ENCODE assay signal across 8 cellular contexts in genomic region chr17:41679740-41680425, GRCh38. TPM values are rescaled to one million over a fixed set of nuclear protein-coding genes. Genes with fewer than 3 reads are reported as not detected.
DNase-seq lines count a peak whose midpoint lies in the region; ATAC-seq and TF ChIP-seq lines count a peak whose summit lies in the region.
"Had no signal": no experiment of that assay in that cellular context is flagged by ENCODE, and none has a peak within 500 bp of the region (broad histone marks: within the 10 kb centered on the region; RNA-seq: fewer than 3 reads in every experiment).

No MANE protein-coding gene starts in this region.

- no peak for ATAC-seq in DND-41 (ENCODE audit: insufficient read depth, low read depth)
- no peak for ATAC-seq in activated naive CD8-positive, alpha-beta T cell treated with anti-CD3 and anti-CD28 coated beads, Interleukin-2, amount 50 U/mL, for 24 hours
- no peak for ATAC-seq in naive thymus-derived CD4-positive, alpha-beta T cell

- H3K36me3 Mint-ChIP-seq in CD14-positive monocyte, result peaks cover 0 to 2% of the 10 kb centered on the region in 2 donors
- H3K36me3 Mint-ChIP-seq in activated naive CD8-positive, alpha-beta T cell treated with anti-CD3 and anti-CD28 coated beads, Interleukin-2, amount 50 U/mL, for 24 hours (ENCODE audit: low read depth), result peaks cover 4% of the 10 kb centered on the region
- H3K36me3 Mint-ChIP-seq in naive thymus-derived CD4-positive, alpha-beta T cell, result peaks cover 0 to 13% (median 0%) of the 10 kb centered on the region in 5 donors

- H3K4me2 ChIP-seq in DND-41 (ENCODE audit: insufficient read depth, low read length), result peak overlapping the region; percentile 54

- H3K9me3 ChIP-seq in DND-41 (ENCODE audit: insufficient read depth, low read length, severe bottlenecking), result no peaks in the 10 kb centered on the region
- no peaks in the 10 kb centered on the region for H3K9me3 ChIP-seq in naive thymus-derived CD4-positive, alpha-beta T cell (ENCODE audit: control insufficient read depth in 2 of 3, low read length in 3 of 3)
- H3K9me3 ChIP-seq: prostate gland had no signal

- H3K27me3 ChIP-seq in DND-41 (ENCODE audit: insufficient read depth, low read length, poor library complexity), result no peaks in the 10 kb centered on the region
- no peaks in the 10 kb centered on the region for H3K27me3 ChIP-seq in naive thymus-derived CD4-positive, alpha-beta T cell (ENCODE audit: control insufficient read depth in 2 of 2, insufficient read depth in 2 of 2, low read length in 2 of 2)

- H4K20me1 ChIP-seq in DND-41 (ENCODE audit: insufficient read depth, low read length), result no peaks in the 10 kb centered on the region

- H3K27ac ChIP-seq in DND-41 (ENCODE audit: low read length), result peak overlapping the region; percentile 84
- H3K27ac ChIP-seq in naive thymus-derived CD4-positive, alpha-beta T cell (ENCODE audit: low read depth, low read length), result peak overlapping the region; percentile 76
- H3K27ac ChIP-seq: prostate gland had no signal

- H2AFZ ChIP-seq in DND-41 (ENCODE audit: low read depth, low read length), result no peak overlapping the region

- peaks cover 0 to 3% (median 0%) of the 10 kb centered on the region in 7 donors for H3K9me3 Mint-ChIP-seq in CD14-positive monocyte
- no peaks in the 10 kb centered on the region for H3K9me3 Mint-ChIP-seq in activated naive CD8-positive, alpha-beta T cell treated with anti-CD3 and anti-CD28 coated beads, Interleukin-2, amount 50 U/mL, for 24 hours
- peaks cover 0 to 3% (median 0%) of the 10 kb centered on the region in 11 donors for H3K9me3 Mint-ChIP-seq in naive thymus-derived CD4-positive, alpha-beta T cell

- intact Hi-C loops in CD14-positive monocyte (cut with micrococcal nuclease), result loop anchor here in 1 of 2 donors (5.0 kb wide), 1 partner anchor 183 kb away; no protein-coding TSS in a partner anchor
- intact Hi-C loops in naive thymus-derived CD4-positive, alpha-beta T cell (cut with micrococcal nuclease), result loop anchor here (1.0 kb wide), 3 partner anchors 8 to 16 kb away; partner anchors contain the start of gene EIF1 (in 2 of the 2)

- H3K27ac Mint-ChIP-seq in CD14-positive monocyte, result peak overlapping the region; percentile 98 to 99 (median 99)
- H3K27ac Mint-ChIP-seq in activated naive CD8-positive, alpha-beta T cell treated with anti-CD3 and anti-CD28 coated beads, Interleukin-2, amount 50 U/mL, for 24 hours, result peak overlapping the region; percentile 97
- H3K27ac Mint-ChIP-seq in naive thymus-derived CD4-positive, alpha-beta T cell, result peak overlapping the region; percentile 94 to 98 (median 97)

- H3K79me2 ChIP-seq in DND-41 (ENCODE audit: insufficient read depth, low read length), result no peaks in the 10 kb centered on the region

- H3K9ac ChIP-seq in DND-41 (ENCODE audit: low read depth, low read length), result peak overlapping the region; percentile 43; the same call in 1 of the 2 replicates

- H3K4me3 Mint-ChIP-seq in CD14-positive monocyte, result peak overlapping the region in 1 of 2 donors; percentile 81
- no peak overlapping the region for H3K4me3 Mint-ChIP-seq in activated naive CD8-positive, alpha-beta T cell treated with anti-CD3 and anti-CD28 coated beads, Interleukin-2, amount 50 U/mL, for 24 hours
- peak overlapping the region in 7 of 10 donors; percentile 75 to 93 (median 88) for H3K4me3 Mint-ChIP-seq in naive thymus-derived CD4-positive, alpha-beta T cell

- CTCF ChIA-PET in naive thymus-derived CD4-positive, alpha-beta T cell (lab: Charles Lee), result interaction anchor here (0.8 to 5.5 kb wide), 8 partner anchors 10 to 17 kb away, joined by 4 to 64 read pairs (median 10); partner anchors contain the start of gene EIF1

- H3K4me1 ChIP-seq in DND-41 (ENCODE audit: insufficient read depth, low read length), result peaks cover 24% of the 10 kb centered on the region
- peaks cover 14 to 18% of the 10 kb centered on the region in 2 donors for H3K4me1 ChIP-seq in naive thymus-derived CD4-positive, alpha-beta T cell (ENCODE audit: control insufficient read depth in 2 of 2, insufficient read depth in 2 of 2, low read length in 2 of 2)
- H3K4me1 ChIP-seq: prostate gland had no signal

- in situ Hi-C loops in KBM-7 (cut with MboI; ENCODE audit: low pct_unique_long_range_greater_than_20kb, low sequenced_read_pairs), result no loop called here

- POLR2A ChIA-PET in naive thymus-derived CD4-positive, alpha-beta T cell (lab: Charles Lee), result interaction anchor here (0.9 to 6.2 kb wide), 7 partner anchors 11 to 861 kb away, joined by 3 to 255 read pairs (median 5); partner anchors contain the start of gene EIF1

- H3K4me3 ChIP-seq in DND-41 (ENCODE audit: low read depth in 1 of 2, low read length in 2 of 2), result no peak overlapping the region
- no peak overlapping the region for H3K4me3 ChIP-seq in naive thymus-derived CD4-positive, alpha-beta T cell (ENCODE audit: low read length)
- H3K4me3 ChIP-seq: prostate gland had no signal

- no peak for TF ChIP-seq CTCF in CD14-positive monocyte (IDR thresholded peaks at IDR 0.05)
- no peak for TF ChIP-seq CTCF in DND-41 (IDR thresholded peaks at IDR 0.05; ENCODE audit: borderline replicate concordance, extremely low read depth, low read length, poor library complexity, severe bottlenecking)

- no peak for DNase-seq in CD14-positive monocyte (ENCODE audit: low spot score)
- DNase-seq in DND-41, result no peak
- no peak for DNase-seq in activated naive CD8-positive, alpha-beta T cell treated with anti-CD3 and anti-CD28 coated beads, Interleukin-2, amount 50 U/mL, for 24 hours
- DNase-seq in naive thymus-derived CD4-positive, alpha-beta T cell, result no peak
- DNase-seq in iPS-NIHi11 (ENCODE audit: low spot score), result no peak
- DNase-seq in NCI-H226, result no peak
- no peak for DNase-seq in KBM-7

- H3K27me3 Mint-ChIP-seq in CD14-positive monocyte (ENCODE audit: low read depth in 3 of 3), result peaks cover 0 to 3% (median 0%) of the 10 kb centered on the region in 3 donors
- H3K27me3 Mint-ChIP-seq in activated naive CD8-positive, alpha-beta T cell treated with anti-CD3 and anti-CD28 coated beads, Interleukin-2, amount 50 U/mL, for 24 hours, result no peaks in the 10 kb centered on the region
- no peaks in the 10 kb centered on the region for H3K27me3 Mint-ChIP-seq in naive thymus-derived CD4-positive, alpha-beta T cell

- H3K36me3 ChIP-seq in DND-41 (ENCODE audit: insufficient read depth, low read length), result no peaks in the 10 kb centered on the region
- no peaks in the 10 kb centered on the region for H3K36me3 ChIP-seq in naive thymus-derived CD4-positive, alpha-beta T cell (ENCODE audit: control insufficient read depth in 2 of 3, insufficient read depth in 3 of 3, low read length in 3 of 3)
- H3K36me3 ChIP-seq: prostate gland had no signal

- peaks cover 58% of the 10 kb centered on the region for H3K4me1 Mint-ChIP-seq in CD14-positive monocyte
- peaks cover 42% of the 10 kb centered on the region for H3K4me1 Mint-ChIP-seq in activated naive CD8-positive, alpha-beta T cell treated with anti-CD3 and anti-CD28 coated beads, Interleukin-2, amount 50 U/mL, for 24 hours
- peaks cover 18 to 62% (median 28%) of the 10 kb centered on the region in 7 donors for H3K4me1 Mint-ChIP-seq in naive thymus-derived CD4-positive, alpha-beta T cell

RNA-seq across cellular contexts. Expression of gene EIF1, which starts 8.8 kb away (rescaled TPM):
- polyA plus RNA-seq in CD14-positive monocyte, result 1,000 to 10,000 TPM; 1,176 to 1,536 TPM
- total RNA-seq in naive thymus-derived CD4-positive, alpha-beta T cell, result 1,000 to 10,000 TPM in 2 of 5 experiments, 100 to 1,000 TPM in 3; 710 to 2,222 (median 934) TPM
- 1,000 to 10,000 TPM in 1 of 2 donors, 100 to 1,000 TPM in 1; 774 to 1,284 TPM for polyA plus RNA-seq in naive thymus-derived CD4-positive, alpha-beta T cell

RNA-seq across cellular contexts. Expression of gene GAST, which starts 32.2 kb away (rescaled TPM):
- not detected for polyA plus RNA-seq in CD14-positive monocyte
- total RNA-seq in naive thymus-derived CD4-positive, alpha-beta T cell, result not detected
- not detected for polyA plus RNA-seq in naive thymus-derived CD4-positive, alpha-beta T cell
- total RNA-seq: prostate gland had no signal

RNA-seq across cellular contexts. Expression of gene HAP1, which starts 54.6 kb away (rescaled TPM):
- polyA plus RNA-seq in CD14-positive monocyte, result not detected
- total RNA-seq in naive thymus-derived CD4-positive, alpha-beta T cell, result under 1 TPM in 1 of 5 experiments, not detected in 4; 0.08 TPM
- not detected for polyA plus RNA-seq in naive thymus-derived CD4-positive, alpha-beta T cell

RNA-seq across cellular contexts. Expression of gene KRT17, which starts 55.5 kb away (rescaled TPM):
- polyA plus RNA-seq in CD14-positive monocyte, result not detected
- total RNA-seq in naive thymus-derived CD4-positive, alpha-beta T cell, result not detected
- polyA plus RNA-seq in naive thymus-derived CD4-positive, alpha-beta T cell, result not detected
